32 cellular contexts compared by ENCODE assay signal in genomic region chr1:115559987-115560386, GRCh38.
"Had no signal": no experiment of that assay in that cellular context is flagged by ENCODE, and none has a peak within 500 bp of the region (broad histone marks: within the 10 kb centered on the region; RNA-seq: fewer than 3 reads in every experiment).

No MANE protein-coding gene starts in this region.

- H3K27me3 ChIP-seq: brain microvascular endothelial cell, foreskin keratinocyte had no signal

- H3K36me3 Mint-ChIP-seq: activated CD4-positive, alpha-beta memory T cell treated with anti-CD3 and anti-CD28 coated beads for 36 hours; activated CD8-positive, alpha-beta memory T cell treated with anti-CD3 and anti-CD28 coated beads, Interleukin-2, amount 10 ng/mL, durations not matched to agents 7 days and 5 days; activated naive CD4-positive, alpha-beta T cell treated with anti-CD3 and anti-CD28 coated beads, Interleukin-2, amount 10 ng/mL, durations not matched to agents 7 days and 5 days; activated naive CD8-positive, alpha-beta T cell treated with anti-CD3 and anti-CD28 coated beads, Interleukin-2, amount 10 ng/mL, durations not matched to agents 7 days and 5 days had no signal

- FAIRE-seq: astrocyte, bronchial epithelial cell had no signal

- H3K9me3 ChIP-seq: gastrocnemius medialis had no signal

- H3K36me3 ChIP-seq: brain microvascular endothelial cell, gastrocnemius medialis, heart left ventricle had no signal

- ATAC-seq: activated CD4-positive, alpha-beta T cell treated with anti-CD3 and anti-CD28 coated beads for 36 hours; activated CD8-positive, alpha-beta memory T cell treated with anti-CD3 and anti-CD28 coated beads, Interleukin-2, amount 10 ng/mL, durations not matched to agents 7 days and 5 days; activated CD8-positive, alpha-beta T cell treated with anti-CD3 and anti-CD28 coated beads, Interleukin-2, amount 10 ng/mL, durations not matched to agents 7 days and 5 days; activated naive CD4-positive, alpha-beta T cell treated with anti-CD3 and anti-CD28 coated beads, Interleukin-2, amount 50 U/mL, for 72 hours; esophagus mucosa; foreskin keratinocyte; gastrocnemius medialis; heart left ventricle had no signal

- H3K9me3 Mint-ChIP-seq: activated CD4-positive, alpha-beta memory T cell treated with anti-CD3 and anti-CD28 coated beads for 36 hours; activated CD4-positive, alpha-beta T cell treated with anti-CD3 and anti-CD28 coated beads, Interleukin-2, amount 10 ng/mL, durations not matched to agents 24 days and 14 days; activated naive CD4-positive, alpha-beta T cell treated with anti-CD3 and anti-CD28 coated beads, Interleukin-2, amount 10 ng/mL, durations not matched to agents 7 days and 5 days; central memory CD8-positive, alpha-beta T cell; dendritic cell treated with granulocyte-macrophage colony-stimulating factor and Interleukin-4, amounts not matched to agents 40 ng/mL and 50 ng/mL, for 4 days; endodermal cell had no signal

- H3K4me3 ChIP-seq: coronary artery, dorsolateral prefrontal cortex, gastrocnemius medialis, heart left ventricle had no signal

- H3K27ac ChIP-seq: brain microvascular endothelial cell, coronary artery, dorsolateral prefrontal cortex, foreskin keratinocyte, gastrocnemius medialis, heart left ventricle had no signal

- H3K4me1 ChIP-seq: gastrocnemius medialis, heart left ventricle had no signal

- DNase-seq: activated CD4-positive, alpha-beta memory T cell treated with anti-CD3 and anti-CD28 coated beads for 36 hours; activated CD4-positive, alpha-beta T cell treated with anti-CD3 and anti-CD28 coated beads for 36 hours; activated CD4-positive, alpha-beta T cell treated with anti-CD3 and anti-CD28 coated beads, Interleukin-2, amount 10 ng/mL, durations not matched to agents 24 days and 14 days; activated CD4-positive, CD25-positive, alpha-beta regulatory T cell; activated CD4-positive, CD25-positive, alpha-beta regulatory T cell treated with anti-CD3 and anti-CD28 coated beads, Interleukin-2, amount 50 U/mL, for 72 hours; activated CD8-positive, alpha-beta memory T cell treated with anti-CD3 and anti-CD28 coated beads, Interleukin-2, amount 10 ng/mL, durations not matched to agents 7 days and 5 days; activated CD8-positive, alpha-beta memory T cell treated with anti-CD3 and anti-CD28 coated beads, Interleukin-2, amount 50 U/mL, for 4 hours; activated CD8-positive, alpha-beta T cell treated with anti-CD3 and anti-CD28 coated beads, Interleukin-2, amount 10 ng/mL, durations not matched to agents 7 days and 5 days; activated gamma-delta T cell; activated naive CD4-positive, alpha-beta T cell; activated naive CD4-positive, alpha-beta T cell treated with anti-CD3 and anti-CD28 coated beads, Interleukin-2, amount 10 ng/mL, durations not matched to agents 7 days and 5 days; activated naive CD8-positive, alpha-beta T cell treated with anti-CD3 and anti-CD28 coated beads, Interleukin-2, amount 10 ng/mL, durations not matched to agents 7 days and 5 days; activated T-cell treated with anti-CD3 and anti-CD28 coated beads, Interleukin-2, amount 50 U/mL, for 1 hour; activated T-cell treated with anti-CD3 and anti-CD28 coated beads, Interleukin-2, amount 50 U/mL, for 48 hours; amniotic stem cell; anterior cingulate cortex; brain microvascular endothelial cell; dorsolateral prefrontal cortex; effector memory CD4-positive, alpha-beta T cell; endodermal cell; foreskin keratinocyte; gastrocnemius medialis; glutamatergic neuron; heart left ventricle; T-helper 2 cell had no signal

- H3K27ac Mint-ChIP-seq: activated CD4-positive, alpha-beta memory T cell treated with anti-CD3 and anti-CD28 coated beads for 36 hours; activated CD4-positive, alpha-beta T cell treated with anti-CD3 and anti-CD28 coated beads for 36 hours; activated CD4-positive, alpha-beta T cell treated with anti-CD3 and anti-CD28 coated beads, Interleukin-2, amount 10 ng/mL, durations not matched to agents 24 days and 14 days; activated CD8-positive, alpha-beta memory T cell treated with anti-CD3 and anti-CD28 coated beads, Interleukin-2, amount 10 ng/mL, durations not matched to agents 7 days and 5 days; activated CD8-positive, alpha-beta T cell treated with anti-CD3 and anti-CD28 coated beads, Interleukin-2, amount 10 ng/mL, durations not matched to agents 7 days and 5 days; activated naive CD4-positive, alpha-beta T cell treated with anti-CD3 and anti-CD28 coated beads, Interleukin-2, amount 10 ng/mL, durations not matched to agents 7 days and 5 days; activated naive CD4-positive, alpha-beta T cell treated with anti-CD3 and anti-CD28 coated beads, Interleukin-2, amount 50 U/mL, for 72 hours; activated naive CD8-positive, alpha-beta T cell treated with anti-CD3 and anti-CD28 coated beads, Interleukin-2, amount 10 ng/mL, durations not matched to agents 7 days and 5 days; dendritic cell treated with granulocyte-macrophage colony-stimulating factor and Interleukin-4, amounts not matched to agents 40 ng/mL and 50 ng/mL, for 4 days; endodermal cell had no signal

- H3K4me1 Mint-ChIP-seq: activated CD4-positive, alpha-beta T cell treated with anti-CD3 and anti-CD28 coated beads for 36 hours; activated CD4-positive, alpha-beta T cell treated with anti-CD3 and anti-CD28 coated beads, Interleukin-2, amount 10 ng/mL, durations not matched to agents 24 days and 14 days; activated CD8-positive, alpha-beta memory T cell treated with anti-CD3 and anti-CD28 coated beads, Interleukin-2, amount 10 ng/mL, durations not matched to agents 7 days and 5 days; activated naive CD4-positive, alpha-beta T cell treated with anti-CD3 and anti-CD28 coated beads, Interleukin-2, amount 10 ng/mL, durations not matched to agents 7 days and 5 days; central memory CD8-positive, alpha-beta T cell had no signal

- H3K4me3 Mint-ChIP-seq: activated CD4-positive, alpha-beta memory T cell treated with anti-CD3 and anti-CD28 coated beads for 36 hours; activated CD4-positive, alpha-beta T cell treated with anti-CD3 and anti-CD28 coated beads for 36 hours; activated CD4-positive, alpha-beta T cell treated with anti-CD3 and anti-CD28 coated beads, Interleukin-2, amount 10 ng/mL, durations not matched to agents 24 days and 14 days; activated CD8-positive, alpha-beta memory T cell treated with anti-CD3 and anti-CD28 coated beads, Interleukin-2, amount 10 ng/mL, durations not matched to agents 7 days and 5 days; activated CD8-positive, alpha-beta T cell treated with anti-CD3 and anti-CD28 coated beads, Interleukin-2, amount 10 ng/mL, durations not matched to agents 7 days and 5 days; activated naive CD4-positive, alpha-beta T cell treated with anti-CD3 and anti-CD28 coated beads, Interleukin-2, amount 10 ng/mL, durations not matched to agents 7 days and 5 days; activated naive CD8-positive, alpha-beta T cell treated with anti-CD3 and anti-CD28 coated beads, Interleukin-2, amount 10 ng/mL, durations not matched to agents 7 days and 5 days; central memory CD8-positive, alpha-beta T cell; dendritic cell treated with granulocyte-macrophage colony-stimulating factor and Interleukin-4, amounts not matched to agents 40 ng/mL and 50 ng/mL, for 4 days; endodermal cell had no signal
